9 cellular contexts compared by ENCODE assay signal in genomic region chr7:78018541-78019456, GRCh38.
DNase-seq lines count a peak whose midpoint lies in the region; ATAC-seq, FAIRE-seq and TF ChIP-seq lines count a peak whose summit lies in the region.
"Had no signal": no experiment of that assay in that cellular context is flagged by ENCODE, and none has a peak within 500 bp of the region (broad histone marks: within the 10 kb centered on the region; RNA-seq: fewer than 3 reads in every experiment).

No MANE protein-coding gene starts in this region.

- intact Hi-C loops in left colon (cut with DNase I, micrococcal nuclease) = no loop called here

- TF ChIP-seq CTCF in OCI-LY3 (IDR thresholded peaks at IDR 0.05; ENCODE audit: low read depth, low read length) (no peak), bronchial epithelial cell (IDR thresholded peaks at IDR 0.05; ENCODE audit: insufficient read depth, low read length, severe bottlenecking) (no peak)

- H3K27me3 ChIP-seq in OCI-LY3 (ENCODE audit: low read depth, low read length) (peaks cover 13% of the 10 kb centered on the region; the same call in 1 of the 2 replicates), bronchial epithelial cell (ENCODE audit: control insufficient read depth, insufficient read depth, low read length) (no peaks in the 10 kb centered on the region)

- no peaks in the 10 kb centered on the region for H3K36me3 ChIP-seq in OCI-LY3 (replicated peaks; ENCODE audit: low read depth, low read length)
- no peaks in the 10 kb centered on the region for H3K36me3 ChIP-seq in bronchial epithelial cell (ENCODE audit: control insufficient read depth, insufficient read depth, low read length)

- H3K4me3 Mint-ChIP-seq in stimulated activated naive CD8-positive, alpha-beta T cell treated with anti-CD3 and anti-CD28 coated beads, Interleukin-15, amount 100 ng/mL, for 72 hours = peak overlapping the region; percentile 85 to 93

- ATAC-seq in HG03135 (IDR thresholded peaks at IDR 0.05; ENCODE audit: unreplicated experiment) (peak; percentile 17), left colon (no peak)
- ATAC-seq in stimulated activated naive CD8-positive, alpha-beta T cell treated with anti-CD3 and anti-CD28 coated beads, Interleukin-15, amount 100 ng/mL, for 72 hours = no peak

- peak overlapping the region; percentile 80; the same call in 1 of the 2 replicates for H2AFZ ChIP-seq in OCI-LY3 (ENCODE audit: low read depth, low read length)

- H3K4me3 ChIP-seq in OCI-LY3 (ENCODE audit: low read length) (peak overlapping the region; percentile 82), bronchial epithelial cell (ENCODE audit: low read depth, low read length) (peak overlapping the region; percentile 29)

- H3K4me1 Mint-ChIP-seq in stimulated activated naive CD8-positive, alpha-beta T cell treated with anti-CD3 and anti-CD28 coated beads, Interleukin-15, amount 100 ng/mL, for 72 hours = peaks cover 12% of the 10 kb centered on the region

- peaks cover 27% of the 10 kb centered on the region for H3K27me3 Mint-ChIP-seq in stimulated activated naive CD8-positive, alpha-beta T cell treated with anti-CD3 and anti-CD28 coated beads, Interleukin-15, amount 100 ng/mL, for 72 hours

- peak overlapping the region; percentile 52 for H3K9ac ChIP-seq in OCI-LY3 (ENCODE audit: low read length)

- no peaks in the 10 kb centered on the region for H3K79me2 ChIP-seq in OCI-LY3 (ENCODE audit: low read length)

- DNase-seq in SHP77 (lab: John Stamatoyannopoulos, UW) = peak; percentile 25 to 30
- DNase-seq in SHP77 treated with DMSO at 0.1 percent for 48 hours (lab: John Stamatoyannopoulos, UW) = no peak
- DNase-seq in bronchial epithelial cell (ENCODE audit: low read depth) = no peak
- peak; percentile 37 to 45 for DNase-seq in left colon
- DNase-seq in stimulated activated naive CD8-positive, alpha-beta T cell treated with anti-CD3 and anti-CD28 coated beads, Interleukin-15, amount 100 ng/mL, for 72 hours = peak; percentile 17 to 20
- DNase-seq in stimulated activated naive CD4-positive, alpha-beta T cell (lab: John Stamatoyannopoulos, UW) = no peak

- H3K4me2 ChIP-seq in OCI-LY3 (ENCODE audit: low read length) = peak overlapping the region; percentile 97

- peak overlapping the region in 1 of 2 donors; percentile 96 for H3K27ac Mint-ChIP-seq in stimulated activated naive CD8-positive, alpha-beta T cell treated with anti-CD3 and anti-CD28 coated beads, Interleukin-15, amount 100 ng/mL, for 72 hours

- FAIRE-seq in bronchial epithelial cell (lab: Jason Lieb, UNC) = no peak
- FAIRE-seq: frontal cortex had no signal

- H3K4me1 ChIP-seq in OCI-LY3 (ENCODE audit: low read length) = peaks cover 9% of the 10 kb centered on the region

- no peaks in the 10 kb centered on the region for H3K9me3 Mint-ChIP-seq in stimulated activated naive CD8-positive, alpha-beta T cell treated with anti-CD3 and anti-CD28 coated beads, Interleukin-15, amount 100 ng/mL, for 72 hours

- no peaks in the 10 kb centered on the region for H4K20me1 ChIP-seq in OCI-LY3 (ENCODE audit: insufficient read depth, low read length)

- no peak overlapping the region for H3K27ac ChIP-seq in OCI-LY3 (ENCODE audit: low read length)

- H3K9me3 ChIP-seq in OCI-LY3 (ENCODE audit: insufficient read depth, low read length) = no peaks in the 10 kb centered on the region

Comparison
In these comparisons a context has a peak if more than half of its experiments do, and no peak if none do; other contexts are left out.
1. DNase-seq: peak in SHP77 (2 of 2), left colon (2 of 2) and stimulated activated naive CD8-positive, alpha-beta T cell treated with anti-CD3 and anti-CD28 coated beads, Interleukin-15, amount 100 ng/mL, for 72 hours (2 of 2); none in SHP77 treated with DMSO at 0.1 percent for 48 hours (single experiment), bronchial epithelial cell (single experiment) and stimulated activated naive CD4-positive, alpha-beta T cell (0 of 6).